8 cellular contexts compared by ENCODE assay signal in the genomic region with DNA sequence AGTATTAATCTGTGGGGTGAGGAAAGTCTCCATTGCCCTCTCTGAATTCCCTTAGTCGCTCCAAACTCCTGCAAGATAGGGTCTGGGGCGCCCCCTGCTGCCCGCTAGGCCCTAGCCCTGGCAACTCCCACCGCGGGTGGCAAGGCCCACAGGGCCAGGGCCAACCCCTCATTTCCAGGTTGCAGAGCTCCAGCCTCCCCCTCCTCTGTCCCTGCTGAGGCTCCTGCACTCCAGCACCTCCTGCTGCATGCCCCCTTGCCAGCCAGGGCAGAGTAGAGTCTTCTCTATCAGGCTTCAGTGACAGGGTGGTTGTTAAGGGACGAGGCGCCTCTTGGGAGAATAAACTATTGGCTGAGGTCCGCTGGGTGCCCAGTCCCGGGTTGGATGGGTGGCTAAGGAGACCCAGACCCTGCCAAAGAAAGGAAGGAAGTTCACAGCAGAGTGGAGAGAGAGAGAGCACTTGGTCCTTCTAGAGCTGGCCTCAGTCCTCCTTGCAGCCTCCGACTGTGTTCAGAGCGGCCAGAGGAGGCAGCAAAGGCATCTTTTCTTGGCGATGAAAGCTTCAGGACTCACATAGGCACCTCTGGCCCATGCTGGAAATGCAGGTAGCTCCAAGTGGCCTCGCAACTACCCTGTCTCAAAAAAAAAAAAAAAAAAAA. TPM values are rescaled to one million over a fixed set of nuclear protein-coding genes. Genes with fewer than 3 reads are reported as not detected.
DNase-seq lines count a peak whose midpoint lies in the region; ATAC-seq and TF ChIP-seq lines count a peak whose summit lies in the region.

No MANE protein-coding gene starts in this region.

- WGBS in ectodermal cell, 2 experiments: 24 to 27% methylated on average over 12 of the region's 13 CpGs

- no peak overlapping the region for H3K4me3 ChIP-seq in AG04450 (ENCODE audit: low read depth, low read length)
- no peak overlapping the region for H3K4me3 ChIP-seq in ectodermal cell (ENCODE audit: insufficient read depth, low read depth, low read length)

- peaks cover 3% of the 10 kb centered on the region; the same call in 1 of the 2 replicates for H3K9me3 ChIP-seq in AG04450 (ENCODE audit: control insufficient read depth, insufficient read depth, low read length)
- no peaks in the 10 kb centered on the region for H3K9me3 ChIP-seq in ectodermal cell (ENCODE audit: control insufficient read depth, low read length)

- CTCF ChIA-PET in AG04450 (lab: Charles Lee): interaction anchor here (0.5 to 5.5 kb wide), 86 partner anchors 9 to 1565 kb away, joined by 3 to 106 read pairs (median 4); a partner anchor contains a TSS

- POLR2A ChIA-PET in AG04450 (lab: Yijun Ruan, JAX): interaction anchor here (1.0 kb wide), 2 partner anchors 220 to 318 kb away, joined by 3 to 4 read pairs; a partner anchor contains a TSS

- H3K27ac ChIP-seq in AG04450 (ENCODE audit: low read depth, low read length) (no peak overlapping the region), ectodermal cell (ENCODE audit: insufficient read depth, low read depth, low read length, poor library complexity, severe bottlenecking) (peak overlapping the region; percentile 30)

- H3K27me3 ChIP-seq in AG04450 (ENCODE audit: control insufficient read depth, insufficient read depth, low read length) (no peaks in the 10 kb centered on the region), ectodermal cell (ENCODE audit: control insufficient read depth, insufficient read depth, low read length, poor library complexity, severe bottlenecking) (no peaks in the 10 kb centered on the region)

- no peaks in the 10 kb centered on the region for H3K4me1 ChIP-seq in ectodermal cell (ENCODE audit: control insufficient read depth, insufficient read depth, low read length)

- TF ChIP-seq CTCF in AG04450 (IDR thresholded peaks at IDR 0.05; ENCODE audit: low read depth, low read length): peak; percentile 85

- ATAC-seq in GM18858 (IDR thresholded peaks at IDR 0.05; ENCODE audit: unreplicated experiment) (peak; percentile 52), HG03135 (IDR thresholded peaks at IDR 0.05; ENCODE audit: unreplicated experiment) (peak; percentile 92)

- H3K36me3 ChIP-seq in ectodermal cell (ENCODE audit: control insufficient read depth, insufficient read depth, low read length): no peaks in the 10 kb centered on the region

- DNase-seq in AG04450 (ENCODE audit: low read depth, low spot score): peak; percentile 38
- DNase-seq in NCI-H748 treated with DMSO at 0.1 percent for 48 hours (lab: John Stamatoyannopoulos, UW): peak; percentile 7
- peak; percentile 95 to 96 for DNase-seq in activated CD4-positive, alpha-beta T cell treated with anti-CD3 and anti-CD28 coated beads, Interleukin-2, amount 50 U/mL, for 48 hours
- peak; percentile 71 for DNase-seq in medulla oblongata (ENCODE audit: extremely low spot score)
- peak; percentile 61 for DNase-seq in stimulated activated CD8-positive, alpha-beta memory T cell treated with anti-CD3 and anti-CD28 coated beads, Interleukin-12 subunit alpha, Interleukin-12 subunit beta, amount 100 ng/mL, for 1 hour (ENCODE audit: low read depth)

RNA-seq across cellular contexts. Expression of a gene that starts 45.6 kb away (rescaled TPM):
- 63.8 and 81.6 TPM in 2 replicates for polyA plus RNA-seq in AG04450 (2011; rRNA removed)
- 36.9 and 57.3 TPM in 2 replicates for polyA minus RNA-seq in AG04450 (2011; rRNA and poly(A)+ RNA removed)
- polyA plus RNA-seq in ectodermal cell (2013, experiment 1 of 4): 25.3 TPM
- 22.2 TPM for polyA plus RNA-seq in ectodermal cell (2013, experiment 2 of 4)
- 19.3 TPM for polyA plus RNA-seq in ectodermal cell (2013, experiment 3 of 4)
- polyA plus RNA-seq in ectodermal cell (2013, experiment 4 of 4): 19.5 TPM

Comparison
In these comparisons a context has a peak if more than half of its experiments do, and no peak if none do; other contexts are left out.
1. DNase-seq: peak in every context shown above with its lines; median percentile 96 in activated CD4-positive, alpha-beta T cell treated with anti-CD3 and anti-CD28 coated beads, Interleukin-2, amount 50 U/mL, for 48 hours; 71 in medulla oblongata; 61 in stimulated activated CD8-positive, alpha-beta memory T cell treated with anti-CD3 and anti-CD28 coated beads, Interleukin-12 subunit alpha, Interleukin-12 subunit beta, amount 100 ng/mL, for 1 hour; 38 in AG04450; 7 in NCI-H748 treated with DMSO at 0.1 percent for 48 hours.